ENCODE assay signal across 12 cellular contexts in genomic region chr5:82597437-82597836, GRCh38.
DNase-seq lines count a peak whose midpoint lies in the region; ATAC-seq and TF ChIP-seq lines count a peak whose summit lies in the region.
"Had no signal": no experiment of that assay in that cellular context is flagged by ENCODE, and none has a peak within 500 bp of the region (broad histone marks: within the 10 kb centered on the region; RNA-seq: fewer than 3 reads in every experiment).

No MANE protein-coding gene starts in this region.

- no peaks in the 10 kb centered on the region for H3K9me3 ChIP-seq in Peyer's patch
- H3K9me3 ChIP-seq: right atrium auricular region had no signal

- H3K4me3 ChIP-seq in GM12864 (ENCODE audit: low read depth, low read length) (no peak overlapping the region), astrocyte of the spinal cord (ENCODE audit: low read depth, low read length) (no peak overlapping the region), mesendoderm (ENCODE audit: low read length) (no peak overlapping the region), Peyer's patch (no peak overlapping the region)
- H3K4me3 ChIP-seq: right atrium auricular region had no signal

- no peak overlapping the region for H2BK5ac ChIP-seq in mesendoderm (ENCODE audit: low read length)

- peak; percentile 44 for TF ChIP-seq CTCF in GM12864 (IDR thresholded peaks at IDR 0.05; ENCODE audit: low read depth, low read length, missing control alignments)
- TF ChIP-seq CTCF in astrocyte of the spinal cord (IDR thresholded peaks at IDR 0.05; ENCODE audit: low read depth, low read length) = peak; percentile 15
- no peak for TF ChIP-seq CTCF in Peyer's patch (IDR thresholded peaks at IDR 0.05)

- H3K23ac ChIP-seq in mesendoderm (ENCODE audit: low read length) = no peak overlapping the region

- H3K27me3 ChIP-seq in mesendoderm (ENCODE audit: insufficient read depth, low read length, poor library complexity) = no peaks in the 10 kb centered on the region
- no peaks in the 10 kb centered on the region for H3K27me3 ChIP-seq in Peyer's patch
- H3K27me3 ChIP-seq: right atrium auricular region had no signal

- no peak overlapping the region for H4K5ac ChIP-seq in mesendoderm (ENCODE audit: low read length)

- ATAC-seq in GM19351 (IDR thresholded peaks at IDR 0.05; ENCODE audit: unreplicated experiment) = no peak
- no peak for ATAC-seq in HG03439 (IDR thresholded peaks at IDR 0.05; ENCODE audit: unreplicated experiment)

- no peak overlapping the region for H3K56ac ChIP-seq in mesendoderm (ENCODE audit: low read length)

- no peak overlapping the region for H2BK120ac ChIP-seq in mesendoderm (ENCODE audit: low read depth, low read length)

- H2BK15ac ChIP-seq in mesendoderm (replicated peaks; ENCODE audit: low read depth) = no peak overlapping the region

- in situ Hi-C loops in astrocyte of the spinal cord (cut with HindIII; ENCODE audit: low sequenced_read_pairs) = no loop called here

- no peak overlapping the region for H3K9ac ChIP-seq in mesendoderm (ENCODE audit: low read length)

- no peak overlapping the region for H2AK5ac ChIP-seq in mesendoderm (ENCODE audit: low read length)

- H3K4me2 ChIP-seq in mesendoderm (ENCODE audit: low read length) = no peak overlapping the region

- TF ChIP-seq EP300 in Ishikawa (IDR thresholded peaks at IDR 0.05; ENCODE audit: borderline replicate concordance) = no peak

- no peaks in the 10 kb centered on the region for H3K79me1 ChIP-seq in mesendoderm (ENCODE audit: low read length)

- H3K79me2 ChIP-seq in mesendoderm (ENCODE audit: control insufficient read depth, insufficient read depth, low read length) = no peaks in the 10 kb centered on the region

- no peak overlapping the region for H3K4ac ChIP-seq in mesendoderm (ENCODE audit: low read depth, low read length)

- DNase-seq in GM12864 (ENCODE audit: low read depth) (no peak), astrocyte of the spinal cord (ENCODE audit: low read depth, low spot score) (no peak), mesendoderm (peak; percentile 81), Peyer's patch (no peak)
- DNase-seq: DMS79; effector CD4-positive, alpha-beta T cell; NCI-H1930; substantia nigra had no signal

- no peaks in the 10 kb centered on the region for H3K4me1 ChIP-seq in mesendoderm (ENCODE audit: control insufficient read depth, low read depth, low read length)
- peaks cover 0 to 17% (median 0%) of the 10 kb centered on the region in 4 donors for H3K4me1 ChIP-seq in Peyer's patch
- H3K4me1 ChIP-seq: right atrium auricular region had no signal

- H4K8ac ChIP-seq in mesendoderm (ENCODE audit: low read depth, low read length) = no peak overlapping the region

- no peak overlapping the region for H3K18ac ChIP-seq in mesendoderm (ENCODE audit: low read length)

- no peak for TF ChIP-seq POLR2A in Peyer's patch (IDR thresholded peaks at IDR 0.05)

- peak; percentile 27; the same call in 1 of the 2 replicates for TF ChIP-seq RAD21 in Ishikawa (IDR thresholded peaks at IDR 0.05; ENCODE audit: low read depth)

- H3K36me3 ChIP-seq in mesendoderm (ENCODE audit: control insufficient read depth, insufficient read depth, low read length) (no peaks in the 10 kb centered on the region), Peyer's patch (no peaks in the 10 kb centered on the region)
- H3K36me3 ChIP-seq: right atrium auricular region had no signal

- no peak overlapping the region for H3K27ac ChIP-seq in mesendoderm (ENCODE audit: low read depth, low read length)
- H3K27ac ChIP-seq in Peyer's patch = no peak overlapping the region
- H3K27ac ChIP-seq: right atrium auricular region had no signal

TF ChIP-seq in Ishikawa, 13 proteins besides CTCF, POLR2A, EP300 and RAD21:
- TF ChIP-seq YY1 (IDR thresholded peaks at IDR 0.05; ENCODE audit: low read depth) = no peak
- no peak for TF ChIP-seq TEAD4 (IDR thresholded peaks at IDR 0.05)
- TF ChIP-seq FOXM1 (IDR thresholded peaks at IDR 0.05; ENCODE audit: borderline replicate concordance, low read depth) = no peak
TF ChIP-seq in Ishikawa: peak in this region for 0.

Comparison
In these comparisons a context has a peak if more than half of its experiments do, and no peak if none do; other contexts are left out.
1. CTCF ChIP-seq: peak in GM12864 (single experiment) and astrocyte of the spinal cord (single experiment); none in Peyer's patch (0 of 6).